In the genomic region with DNA sequence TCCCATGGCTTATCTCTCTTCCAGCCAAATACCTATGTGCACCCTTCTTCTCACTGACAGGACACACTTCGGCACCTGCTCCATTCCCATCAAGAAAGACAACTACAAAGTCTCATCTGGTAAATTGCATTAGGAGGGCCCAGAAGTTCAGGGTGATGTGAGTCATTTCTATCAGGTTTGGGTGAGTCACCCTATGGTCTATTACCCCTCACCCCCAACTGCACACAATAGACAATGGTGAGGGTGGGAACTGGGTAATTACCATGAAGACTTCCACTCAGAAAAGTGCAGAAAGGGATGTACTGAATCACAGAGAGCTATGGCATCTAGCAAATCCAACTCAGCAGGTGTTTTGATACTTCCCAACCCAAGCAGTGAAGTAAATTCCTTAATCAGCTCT, we compare ENCODE assay signal across 1 cellular context.
TF ChIP-seq lines count a peak whose summit lies in the region.

No MANE protein-coding gene starts in this region.

TF ChIP-seq in HepG2, 621 proteins besides CTCF, POLR2A, EP300 and RAD21 (continued from another document):
- TF ChIP-seq, protein P1, sequence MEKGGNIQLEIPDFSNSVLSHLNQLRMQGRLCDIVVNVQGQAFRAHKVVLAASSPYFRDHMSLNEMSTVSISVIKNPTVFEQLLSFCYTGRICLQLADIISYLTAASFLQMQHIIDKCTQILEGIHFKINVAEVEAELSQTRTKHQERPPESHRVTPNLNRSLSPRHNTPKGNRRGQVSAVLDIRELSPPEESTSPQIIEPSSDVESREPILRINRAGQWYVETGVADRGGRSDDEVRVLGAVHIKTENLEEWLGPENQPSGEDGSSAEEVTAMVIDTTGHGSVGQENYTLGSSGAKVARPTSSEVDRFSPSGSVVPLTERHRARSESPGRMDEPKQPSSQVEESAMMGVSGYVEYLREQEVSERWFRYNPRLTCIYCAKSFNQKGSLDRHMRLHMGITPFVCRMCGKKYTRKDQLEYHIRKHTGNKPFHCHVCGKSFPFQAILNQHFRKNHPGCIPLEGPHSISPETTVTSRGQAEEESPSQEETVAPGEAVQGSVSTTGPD (CRISPR knock-in tag; IDR thresholded peaks at IDR 0.05): no peak
